ENCODE assay signal across 21 cellular contexts in the genomic region with DNA sequence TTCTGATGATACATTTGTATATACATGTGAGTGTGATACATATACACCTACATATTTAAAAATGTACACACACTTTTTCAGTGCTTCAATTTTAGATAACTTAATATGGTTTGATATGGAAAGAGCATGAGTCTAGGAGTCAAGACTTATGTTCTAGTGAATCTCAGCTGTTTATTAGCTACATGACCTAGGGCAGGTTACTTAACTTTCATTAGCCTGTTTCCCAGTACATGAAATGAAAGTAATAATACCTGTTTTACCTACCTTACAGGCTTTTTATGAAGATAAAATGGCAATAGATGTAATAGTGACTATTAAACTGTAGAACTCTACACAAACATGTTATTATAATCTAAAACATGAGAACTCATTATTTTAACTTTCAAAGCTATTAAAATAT. TPM values are rescaled to one million over a fixed set of nuclear protein-coding genes. Genes with fewer than 3 reads are reported as not detected.
DNase-seq lines count a peak whose midpoint lies in the region; ATAC-seq and TF ChIP-seq lines count a peak whose summit lies in the region.
"Had no signal": no experiment of that assay in that cellular context is flagged by ENCODE, and none has a peak within 500 bp of the region (broad histone marks: within the 10 kb centered on the region; RNA-seq: fewer than 3 reads in every experiment).

No MANE protein-coding gene starts in this region.

- ATAC-seq in HCT116, result no peak
- peak; percentile 73 for ATAC-seq in esophagus mucosa
- ATAC-seq: GM23338 had no signal

- no peak overlapping the region for H3K4me3 ChIP-seq in mammary epithelial cell (replicated peaks in 1 of 3; ENCODE audit: insufficient read depth in 1 of 3, low read depth in 2 of 3, low read length in 3 of 3)
- no peak overlapping the region for H3K4me3 ChIP-seq in HCT116 (replicated peaks in 1 of 2; ENCODE audit: low read depth in 1 of 2, low read length in 2 of 2)
- no peak overlapping the region for H3K4me3 ChIP-seq in OCI-LY3 (ENCODE audit: low read length)
- no peak overlapping the region for H3K4me3 ChIP-seq in mesendoderm (ENCODE audit: low read length)
- H3K4me3 ChIP-seq: BLaER1 treated with 17β-estradiol and CSF1 and Interleukin-3, amounts not matched to agents 10 nM and 100 nM; GM12878; GM23338; HAP-1 had no signal

- TF ChIP-seq CTCF in MCF 10A (IDR thresholded peaks at IDR 0.05; ENCODE audit: unreplicated experiment) (no peak), mammary epithelial cell (conservative IDR thresholded peaks at IDR 0.05 in 1 of 2, IDR thresholded peaks at IDR 0.05 in 1 of 2; ENCODE audit: extremely low read depth in 1 of 2, insufficient read depth in 1 of 2, low read depth in 1 of 2, low read length in 2 of 2) (no peak), HCT116 (IDR thresholded peaks at IDR 0.05 in 2 of 3, conservative IDR thresholded peaks at IDR 0.05 in 1 of 3; ENCODE audit: borderline replicate concordance in 1 of 3, insufficient read depth in 1 of 3, low read depth in 2 of 3, low read length in 2 of 3) (no peak), OCI-LY3 (IDR thresholded peaks at IDR 0.05; ENCODE audit: low read depth, low read length) (no peak)

- no peak overlapping the region for H3K9ac ChIP-seq in mammary epithelial cell (ENCODE audit: insufficient read depth, low read length)
- H3K9ac ChIP-seq in HCT116 (ENCODE audit: low read length), result no peak overlapping the region
- no peak overlapping the region for H3K9ac ChIP-seq in OCI-LY3 (ENCODE audit: low read length)
- no peak overlapping the region for H3K9ac ChIP-seq in mesendoderm (ENCODE audit: low read length)
- H3K9ac ChIP-seq: BLaER1 treated with 17β-estradiol and CSF1 and Interleukin-3, amounts not matched to agents 10 nM and 100 nM had no signal

- CTCF ChIA-PET in MCF 10A (lab: Yijun Ruan, JAX) (interaction anchor here (0.7 kb wide), 1 partner anchor 701 kb away, joined by 3 read pairs; no protein-coding TSS in a partner anchor), mammary epithelial cell (lab: Charles Lee; ENCODE audit: low non-redundant PET) (no interaction called here), HCT116 (lab: Charles Lee) (no interaction called here)

- BruUV-seq in MCF 10A (replicated peaks; lab: Mats Ljungman, UMichigan) (no TSS peak), mammary epithelial cell (replicated peaks; lab: Mats Ljungman, UMichigan) (no TSS peak), HCT116 (replicated peaks; lab: Mats Ljungman, UMichigan) (no TSS peak)

- no peak for TF ChIP-seq POLR2A in HCT116 (IDR thresholded peaks at IDR 0.05; ENCODE audit: borderline replicate concordance, extremely low read depth, insufficient read depth, insufficient read length)

- H4K20me1 ChIP-seq in mammary epithelial cell (ENCODE audit: insufficient read depth, low read length) (no peaks in the 10 kb centered on the region), HCT116 (ENCODE audit: insufficient read depth) (no peaks in the 10 kb centered on the region), OCI-LY3 (ENCODE audit: insufficient read depth, low read length) (peaks cover 12% of the 10 kb centered on the region)
- H4K20me1 ChIP-seq: BLaER1 treated with 17β-estradiol and CSF1 and Interleukin-3, amounts not matched to agents 10 nM and 100 nM had no signal

- TF ChIP-seq RAD21 in HCT116 (IDR thresholded peaks at IDR 0.05; ENCODE audit: low read depth), result no peak

- H3K27ac Mint-ChIP-seq in MCF 10A (ENCODE audit: low read depth, unreplicated experiment), result peak overlapping the region; percentile 43
- H3K27ac Mint-ChIP-seq: CD14-positive monocyte; CD4-positive, alpha-beta T cell; CD8-positive, alpha-beta memory T cell; GM23338 had no signal

- H3K9me3 ChIP-seq in mammary epithelial cell (replicated peaks; ENCODE audit: insufficient read depth, low read length) (no peaks in the 10 kb centered on the region), HCT116 (ENCODE audit: control insufficient read depth in 1 of 2, insufficient read depth in 1 of 2, low read depth in 1 of 2, low read length in 2 of 2) (no peaks in the 10 kb centered on the region), OCI-LY3 (ENCODE audit: insufficient read depth, low read length) (no peaks in the 10 kb centered on the region)
- H3K9me3 ChIP-seq: BE2C; BLaER1 treated with 17β-estradiol and CSF1 and Interleukin-3, amounts not matched to agents 10 nM and 100 nM; HAP-1 had no signal

- no peak overlapping the region for H3K56ac ChIP-seq in mesendoderm (ENCODE audit: low read length)

- H3K27ac ChIP-seq in mammary epithelial cell (ENCODE audit: insufficient read depth, low read depth, low read length) (no peak overlapping the region), HCT116 (ENCODE audit: low read depth, low read length) (no peak overlapping the region), OCI-LY3 (ENCODE audit: low read length) (no peak overlapping the region), mesendoderm (ENCODE audit: low read depth, low read length) (no peak overlapping the region)
- H3K27ac ChIP-seq: 22Rv1; BLaER1 treated with 17β-estradiol and CSF1 and Interleukin-3, amounts not matched to agents 10 nM and 100 nM had no signal

- H2BK5ac ChIP-seq in mesendoderm (ENCODE audit: low read length), result no peak overlapping the region

- no peak overlapping the region for H3K4me3 Mint-ChIP-seq in MCF 10A (ENCODE audit: unreplicated experiment)
- H3K4me3 Mint-ChIP-seq: CD14-positive monocyte; CD4-positive, alpha-beta T cell; CD8-positive, alpha-beta memory T cell; GM23338 had no signal

- H3K79me1 ChIP-seq in mesendoderm (ENCODE audit: low read length), result peaks cover 1% of the 10 kb centered on the region

- H2AFZ ChIP-seq in mammary epithelial cell (ENCODE audit: low read depth, low read length) (no peak overlapping the region), HCT116 (ENCODE audit: low read depth, low read length, poor library complexity, severe bottlenecking) (no peak overlapping the region), OCI-LY3 (ENCODE audit: low read depth, low read length) (no peak overlapping the region)
- H2AFZ ChIP-seq: GM23338 had no signal

- H3K9me3 Mint-ChIP-seq in MCF 10A (ENCODE audit: unreplicated experiment), result no peaks in the 10 kb centered on the region
- H3K9me3 Mint-ChIP-seq: CD4-positive, alpha-beta T cell; CD8-positive, alpha-beta memory T cell; GM23338 had no signal

- H3K27me3 ChIP-seq in mammary epithelial cell (ENCODE audit: insufficient read depth, low read length) (no peaks in the 10 kb centered on the region), HCT116 (ENCODE audit: insufficient read depth, low read length) (no peaks in the 10 kb centered on the region), OCI-LY3 (ENCODE audit: low read depth, low read length) (no peaks in the 10 kb centered on the region), mesendoderm (ENCODE audit: insufficient read depth, low read length, poor library complexity) (no peaks in the 10 kb centered on the region)
- H3K27me3 ChIP-seq: BE2C; BLaER1 treated with 17β-estradiol and CSF1 and Interleukin-3, amounts not matched to agents 10 nM and 100 nM had no signal

- in situ Hi-C loops in mammary epithelial cell (cut with MboI; ENCODE audit: low sequenced_read_pairs in 2 of 2), result no loop called here

- no peak for DNase-seq in MCF 10A (ENCODE audit: unreplicated experiment)
- DNase-seq in mammary epithelial cell, result no peak
- DNase-seq in HCT116 (ENCODE audit: low read depth, low spot score), result no peak
- no peak for DNase-seq in mesendoderm
- DNase-seq in NCI-H2029 treated with DMSO at 0.1 percent for 48 hours (lab: John Stamatoyannopoulos, UW), result no peak
- no peak for DNase-seq in UCSD-AML1 (lab: John Stamatoyannopoulos, UW; ENCODE audit: unreplicated experiment)
- DNase-seq: AML-193; BE2C; CD4-positive, alpha-beta T cell; CD8-positive, alpha-beta memory T cell; DMS 273 treated with DMSO at 0.1 percent for 48 hours; DMS79; GDM1 had no signal

- H4K8ac ChIP-seq in mesendoderm (ENCODE audit: low read depth, low read length), result no peak overlapping the region

- no peak overlapping the region for H3K4ac ChIP-seq in mesendoderm (ENCODE audit: low read depth, low read length)

- no peak overlapping the region for H4K5ac ChIP-seq in mesendoderm (ENCODE audit: low read length)

- peaks cover 19% of the 10 kb centered on the region for H3K4me1 Mint-ChIP-seq in MCF 10A (ENCODE audit: insufficient read depth, unreplicated experiment)

- H3K79me2 ChIP-seq in mammary epithelial cell (ENCODE audit: insufficient read depth, low read length) (peaks cover 68% of the 10 kb centered on the region), HCT116 (ENCODE audit: insufficient read depth, low read length) (peaks cover 6% of the 10 kb centered on the region; the same call in 1 of the 2 replicates), OCI-LY3 (ENCODE audit: low read length) (peaks cover 3% of the 10 kb centered on the region; the same call in 1 of the 2 replicates), mesendoderm (ENCODE audit: control insufficient read depth, insufficient read depth, low read length) (no peaks in the 10 kb centered on the region)

- no peak overlapping the region for H3K23ac ChIP-seq in mesendoderm (ENCODE audit: low read length)

- H3K27me3 Mint-ChIP-seq in MCF 10A (ENCODE audit: insufficient read depth, unreplicated experiment), result no peaks in the 10 kb centered on the region
- H3K27me3 Mint-ChIP-seq: CD4-positive, alpha-beta T cell; CD8-positive, alpha-beta memory T cell had no signal

- H3K36me3 Mint-ChIP-seq in MCF 10A (ENCODE audit: insufficient read depth, unreplicated experiment), result no peaks in the 10 kb centered on the region
- H3K36me3 Mint-ChIP-seq: CD14-positive monocyte had no signal

- intact Hi-C loops in MCF 10A (cut with micrococcal nuclease) (no loop called here), mammary epithelial cell (cut with micrococcal nuclease) (no loop called here), HCT116 (cut with micrococcal nuclease) (no loop called here)

- no peak overlapping the region for H3K18ac ChIP-seq in mesendoderm (ENCODE audit: low read length)

- H2BK120ac ChIP-seq in mesendoderm (ENCODE audit: low read depth, low read length), result no peak overlapping the region

- H3K36me3 ChIP-seq in mammary epithelial cell (ENCODE audit: insufficient read depth, low read length) (no peaks in the 10 kb centered on the region), HCT116 (ENCODE audit: control insufficient read depth in 1 of 2, insufficient read depth in 2 of 2, low read length in 2 of 2) (no peaks in the 10 kb centered on the region), OCI-LY3 (replicated peaks; ENCODE audit: low read depth, low read length) (no peaks in the 10 kb centered on the region), mesendoderm (ENCODE audit: control insufficient read depth, insufficient read depth, low read length) (no peaks in the 10 kb centered on the region)
- H3K36me3 ChIP-seq: BLaER1 treated with 17β-estradiol and CSF1 and Interleukin-3, amounts not matched to agents 10 nM and 100 nM; HAP-1 had no signal

- RAD21 ChIA-PET in HCT116 (lab: Charles Lee; ENCODE audit: low non-redundant PET in 1 of 2, low total read pairs in 2 of 2, uncharacterized antibody in 2 of 2, unreplicated experiment in 2 of 2), result no interaction called here

- H3K4me2 ChIP-seq in mammary epithelial cell (ENCODE audit: insufficient read depth, low read depth, low read length) (no peak overlapping the region), HCT116 (ENCODE audit: low read length) (peak overlapping the region; percentile 11; the same call in 1 of the 2 replicates), OCI-LY3 (ENCODE audit: low read length) (peak overlapping the region; percentile 11; the same call in 1 of the 2 replicates), mesendoderm (ENCODE audit: low read length) (no peak overlapping the region)
- H3K4me2 ChIP-seq: BLaER1 treated with 17β-estradiol and CSF1 and Interleukin-3, amounts not matched to agents 10 nM and 100 nM; GM23338 had no signal

- no peak overlapping the region for H2AK5ac ChIP-seq in mesendoderm (ENCODE audit: low read length)

- dilution Hi-C loops in mammary epithelial cell (cut with HindIII; ENCODE audit: low sequenced_read_pairs), result no loop called here

- POLR2A ChIA-PET in MCF 10A (lab: Yijun Ruan, JAX) (interaction anchor here (0.8 to 1.7 kb wide), 2 partner anchors 10 to 39 kb away, joined by 5 to 8 read pairs; a partner anchor contains a TSS), HCT116 (lab: Charles Lee) (no interaction called here)

- H3K4me1 ChIP-seq in mammary epithelial cell (ENCODE audit: insufficient read depth, low read length), result peaks cover 14% of the 10 kb centered on the region
- peaks cover 0 to 8% of the 10 kb centered on the region in 2 experiments; a peak in 1 of 4 replicates for H3K4me1 ChIP-seq in HCT116 (ENCODE audit: control insufficient read depth in 1 of 2, insufficient read depth in 2 of 2, low read length in 2 of 2)
- H3K4me1 ChIP-seq in OCI-LY3 (ENCODE audit: low read length), result peaks cover 51% of the 10 kb centered on the region
- no peaks in the 10 kb centered on the region for H3K4me1 ChIP-seq in mesendoderm (ENCODE audit: control insufficient read depth, low read depth, low read length)
- H3K4me1 ChIP-seq: HAP-1 had no signal

- no peak overlapping the region for H2BK15ac ChIP-seq in mesendoderm (replicated peaks; ENCODE audit: low read depth)

- H3K9me2 ChIP-seq in HCT116 (ENCODE audit: insufficient read depth), result no peaks in the 10 kb centered on the region

RNA-seq across cellular contexts. Expression of a gene that starts 39.5 kb away (rescaled TPM):
- total RNA-seq in MCF 10A (2022), result 44.1 and 53.8 TPM in 2 replicates
- total RNA-seq in mammary epithelial cell, result 10 to 100 TPM; 43.0 to 45.3 TPM
- 18.8 TPM for polyA plus RNA-seq in mammary epithelial cell
- 37.0 TPM for polyA minus RNA-seq in mammary epithelial cell
- total RNA-seq in HCT116 (2021; ENCODE audit: unreplicated experiment), result 29.1 TPM
- polyA plus RNA-seq in HCT116 (2012), result 13.0 and 18.2 TPM in 2 replicates
- total RNA-seq in esophagus mucosa, result 19.0 TPM
- 15.2 TPM for polyA plus RNA-seq in mesendoderm (2013, experiment 1 of 2)
- polyA plus RNA-seq in mesendoderm (2013, experiment 2 of 2), result 16.5 TPM

Comparison
In these comparisons a context has a peak if more than half of its experiments do, and no peak if none do; other contexts are left out.
1. H3K4me2 ChIP-seq: peak in HCT116 (single experiment) and OCI-LY3 (single experiment); none in mammary epithelial cell (single experiment) and mesendoderm (single experiment).